Comparison of ENCODE assay signal across 11 cellular contexts in the genomic region with DNA sequence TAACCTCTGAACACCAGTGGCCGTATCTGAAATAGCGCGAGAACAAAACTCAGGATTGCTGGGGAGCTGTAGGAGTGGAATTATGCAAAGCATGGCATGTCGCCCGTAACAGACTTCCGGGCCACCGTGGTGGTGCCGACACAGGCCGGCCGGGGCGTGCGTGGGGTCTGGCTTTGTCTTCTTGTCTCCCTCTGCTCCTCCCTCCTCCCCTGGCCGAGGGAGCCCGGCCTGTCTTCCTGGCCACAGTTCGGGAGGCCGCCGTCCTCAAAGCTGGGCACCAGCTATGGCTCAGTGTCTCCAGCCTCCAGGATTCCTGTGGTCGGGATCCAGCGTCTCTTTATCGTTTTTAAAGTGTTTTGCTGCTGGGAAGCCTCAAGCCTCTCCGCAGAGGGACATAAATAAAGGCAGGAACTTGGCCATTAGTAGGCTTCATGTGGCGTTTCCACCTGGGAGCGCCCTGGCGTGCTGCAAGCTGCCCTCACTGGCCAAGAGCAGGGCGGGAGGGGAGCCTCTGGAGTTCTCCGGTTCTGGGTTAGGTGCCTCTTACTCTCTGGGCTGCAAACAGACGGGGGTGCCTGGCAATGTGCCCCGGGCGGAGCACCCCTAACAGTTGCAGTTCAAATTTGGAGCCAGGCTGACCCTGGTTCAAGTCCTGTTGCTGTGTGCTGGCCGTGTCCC. TPM values are rescaled to one million over a fixed set of nuclear protein-coding genes. Genes with fewer than 3 reads are reported as not detected.
DNase-seq lines count a peak whose midpoint lies in the region; ATAC-seq lines count a peak whose summit lies in the region.
"Had no signal": no experiment of that assay in that cellular context is flagged by ENCODE, and none has a peak within 500 bp of the region (broad histone marks: within the 10 kb centered on the region; RNA-seq: fewer than 3 reads in every experiment).

No MANE protein-coding gene starts in this region.

- H3K4me3 ChIP-seq in Karpas-422 (ENCODE audit: low read length) = no peak overlapping the region

- H3K9me3 ChIP-seq in Karpas-422 (ENCODE audit: low read length) = no peaks in the 10 kb centered on the region

- H3K79me2 ChIP-seq in Karpas-422 (ENCODE audit: low read length) = no peaks in the 10 kb centered on the region

- peaks cover 7% of the 10 kb centered on the region for H3K4me1 Mint-ChIP-seq in activated T-helper 2 cell treated with anti-CD3 and anti-CD28 coated beads, Interferon-gamma antibody, Interleukin-2, Interleukin-4, amounts not matched to agents 10 μg/mL and 5 μg/mL and 100 μg/mL, durations not matched to agents 14 hours and 24 hours and 36 hours (ENCODE audit: low read depth)

- no peak overlapping the region for H3K9ac ChIP-seq in Karpas-422 (ENCODE audit: low read length)

- no peaks in the 10 kb centered on the region for H4K20me1 ChIP-seq in Karpas-422 (ENCODE audit: insufficient read depth, low read depth, low read length)

- no peak overlapping the region for H3K27ac Mint-ChIP-seq in activated T-helper 2 cell treated with anti-CD3 and anti-CD28 coated beads, Interferon-gamma antibody, Interleukin-2, Interleukin-4, amounts not matched to agents 10 μg/mL and 5 μg/mL and 100 μg/mL, durations not matched to agents 14 hours and 24 hours and 36 hours

- no peak for ATAC-seq in HG02981 (IDR thresholded peaks at IDR 0.05; ENCODE audit: unreplicated experiment)

- H3K4me2 ChIP-seq in Karpas-422 (ENCODE audit: low read depth, low read length, poor library complexity, severe bottlenecking) = no peak overlapping the region

- H3K9me3 Mint-ChIP-seq in activated T-helper 2 cell treated with anti-CD3 and anti-CD28 coated beads, Interferon-gamma antibody, Interleukin-2, Interleukin-4, amounts not matched to agents 10 μg/mL and 5 μg/mL and 100 μg/mL, durations not matched to agents 14 hours and 24 hours and 36 hours = no peaks in the 10 kb centered on the region

- peaks cover 8% of the 10 kb centered on the region for H3K27me3 Mint-ChIP-seq in activated T-helper 2 cell treated with anti-CD3 and anti-CD28 coated beads, Interferon-gamma antibody, Interleukin-2, Interleukin-4, amounts not matched to agents 10 μg/mL and 5 μg/mL and 100 μg/mL, durations not matched to agents 14 hours and 24 hours and 36 hours (ENCODE audit: low read depth)

- H3K27ac ChIP-seq in Karpas-422 (ENCODE audit: low read length) = no peak overlapping the region
- H3K27ac ChIP-seq: RWPE1 had no signal

- H3K4me3 Mint-ChIP-seq in activated T-helper 2 cell treated with anti-CD3 and anti-CD28 coated beads, Interferon-gamma antibody, Interleukin-2, Interleukin-4, amounts not matched to agents 10 μg/mL and 5 μg/mL and 100 μg/mL, durations not matched to agents 14 hours and 24 hours and 36 hours (ENCODE audit: low read depth) = no peak overlapping the region

- H3K36me3 Mint-ChIP-seq in activated T-helper 2 cell treated with anti-CD3 and anti-CD28 coated beads, Interferon-gamma antibody, Interleukin-2, Interleukin-4, amounts not matched to agents 10 μg/mL and 5 μg/mL and 100 μg/mL, durations not matched to agents 14 hours and 24 hours and 36 hours (ENCODE audit: low read depth) = no peaks in the 10 kb centered on the region
- H3K36me3 Mint-ChIP-seq: brain had no signal

- H3K4me1 ChIP-seq in Karpas-422 (ENCODE audit: low read length) = peaks cover 6% of the 10 kb centered on the region

- H2AFZ ChIP-seq in Karpas-422 (ENCODE audit: low read length) = 0 out of 2 replicates have a peak overlapping the region, but pooled peaks have one; percentile 27

- DNase-seq in A172 (ENCODE audit: low spot score) (peak; percentile 76), Karpas-422 (peak; percentile 69), ecto neural progenitor cell (ENCODE audit: low spot score) (peak; percentile 78), myocyte (ENCODE audit: low read depth) (peak; percentile 50), DMS79 treated with DMSO at 0.1 percent for 48 hours (lab: John Stamatoyannopoulos, UW) (no peak)
- no peak for DNase-seq in stimulated activated CD4-positive, alpha-beta T cell treated with anti-CD3 and anti-CD28 coated beads, Interleukin-4, amount 100 ng/mL, for 24 hours
- DNase-seq in activated T-helper 2 cell treated with anti-CD3 and anti-CD28 coated beads, Interferon-gamma antibody, Interleukin-2, Interleukin-4, amounts not matched to agents 10 μg/mL and 5 μg/mL and 100 μg/mL, durations not matched to agents 14 hours and 24 hours and 36 hours (ENCODE audit: low spot score) = no peak
- DNase-seq: activated CD8-positive, alpha-beta memory T cell treated with anti-CD3 and anti-CD28 coated beads for 24 hours had no signal

- no peaks in the 10 kb centered on the region for H3K9me2 ChIP-seq in Karpas-422 (replicated peaks; ENCODE audit: insufficient read depth, low read length)

- intact Hi-C loops in activated T-helper 2 cell treated with anti-CD3 and anti-CD28 coated beads, Interferon-gamma antibody, Interleukin-2, Interleukin-4, amounts not matched to agents 10 μg/mL and 5 μg/mL and 100 μg/mL, durations not matched to agents 14 hours and 24 hours and 36 hours (cut with micrococcal nuclease) = no loop called here

- no peaks in the 10 kb centered on the region for H3K36me3 ChIP-seq in Karpas-422 (ENCODE audit: insufficient read depth, low read length)

- H3K27me3 ChIP-seq in Karpas-422 (ENCODE audit: low read length) = no peaks in the 10 kb centered on the region

RNA-seq across cellular contexts. Expression of a gene that starts 22.0 kb away (rescaled TPM):
- total RNA-seq in A172 (2014; rRNA removed; shearing (Covaris generic)) = 0.46 and 0.53 TPM in 2 replicates
- total RNA-seq in Karpas-422 (2014; rRNA removed; shearing (Covaris generic); ENCODE audit: low replicate concordance) = not detected in 2 replicates
- 0.21 and 0.24 TPM in 2 replicates for total RNA-seq in myocyte
- polyA plus RNA-seq in myocyte (2012) = 0.16 TPM
- total RNA-seq in activated T-helper 2 cell treated with anti-CD3 and anti-CD28 coated beads, Interferon-gamma antibody, Interleukin-2, Interleukin-4, amounts not matched to agents 10 μg/mL and 5 μg/mL and 100 μg/mL, durations not matched to agents 14 hours and 24 hours and 36 hours = 5.2 and 5.7 TPM in 2 replicates

RNA-seq across cellular contexts. Expression of a gene that starts 46.3 kb away (rescaled TPM):
- total RNA-seq in A172 (2014; rRNA removed; shearing (Covaris generic)) = 17.4 and 20.7 TPM in 2 replicates
- 30.6 and 42.1 TPM in 2 replicates for total RNA-seq in Karpas-422 (2014; rRNA removed; shearing (Covaris generic); ENCODE audit: low replicate concordance)
- 18.0 and 19.6 TPM in 2 replicates for total RNA-seq in myocyte
- polyA plus RNA-seq in myocyte (2012) = 19.2 TPM
- 59.9 and 62.4 TPM in 2 replicates for total RNA-seq in activated T-helper 2 cell treated with anti-CD3 and anti-CD28 coated beads, Interferon-gamma antibody, Interleukin-2, Interleukin-4, amounts not matched to agents 10 μg/mL and 5 μg/mL and 100 μg/mL, durations not matched to agents 14 hours and 24 hours and 36 hours

Comparison
In these comparisons a context has a peak if more than half of its experiments do, and no peak if none do; other contexts are left out.
1. DNase-seq: peak in A172 (single experiment), Karpas-422 (single experiment), ecto neural progenitor cell (single experiment) and myocyte (single experiment); none in stimulated activated CD4-positive, alpha-beta T cell treated with anti-CD3 and anti-CD28 coated beads, Interleukin-4, amount 100 ng/mL, for 24 hours (single experiment), DMS79 treated with DMSO at 0.1 percent for 48 hours (single experiment) and activated T-helper 2 cell treated with anti-CD3 and anti-CD28 coated beads, Interferon-gamma antibody, Interleukin-2, Interleukin-4, amounts not matched to agents 10 μg/mL and 5 μg/mL and 100 μg/mL, durations not matched to agents 14 hours and 24 hours and 36 hours (single experiment).